ENCODE assay signal across 18 cellular contexts in the genomic region with DNA sequence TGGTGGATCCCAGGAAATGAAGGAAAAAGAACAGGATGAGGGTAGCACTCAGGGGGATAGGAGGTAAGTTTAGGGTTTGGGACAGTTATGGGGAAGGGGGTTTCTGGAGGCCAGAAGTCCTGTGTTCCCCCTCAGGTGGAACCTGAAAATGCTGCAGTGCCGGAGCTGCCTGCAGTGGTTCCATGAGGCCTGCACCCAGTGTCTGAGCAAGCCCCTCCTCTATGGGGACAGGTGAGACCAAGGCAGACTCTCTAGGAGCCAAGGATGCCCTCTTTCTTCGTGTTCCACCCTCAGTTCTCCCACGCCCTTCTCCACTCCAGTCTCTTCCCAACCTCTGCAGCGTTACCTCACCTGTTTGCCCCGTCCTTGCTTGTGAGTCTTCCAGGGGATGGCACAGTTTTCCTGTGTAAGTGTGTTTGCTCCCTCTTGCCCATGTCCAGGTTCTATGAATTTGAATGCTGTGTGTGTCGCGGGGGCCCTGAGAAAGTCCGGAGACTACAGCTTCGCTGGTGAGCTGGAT. TPM values are rescaled to one million over a fixed set of nuclear protein-coding genes. Genes with fewer than 3 reads are reported as not detected.
DNase-seq lines count a peak whose midpoint lies in the region; ATAC-seq, FAIRE-seq and TF ChIP-seq lines count a peak whose summit lies in the region.
"Had no signal": no experiment of that assay in that cellular context is flagged by ENCODE, and none has a peak within 500 bp of the region (broad histone marks: within the 10 kb centered on the region; RNA-seq: fewer than 3 reads in every experiment).

No MANE protein-coding gene starts in this region.

- H3K27me3 ChIP-seq in HepG2 (ENCODE audit: control insufficient read depth in 1 of 2, insufficient read depth in 2 of 2, low read length in 2 of 2) (no peaks in the 10 kb centered on the region; a peak in 1 of 5 replicates), right lobe of liver (no peaks in the 10 kb centered on the region), stomach smooth muscle (ENCODE audit: control insufficient read depth in 1 of 2, insufficient read depth in 2 of 2, low read length in 2 of 2) (no peaks in the 10 kb centered on the region), smooth muscle cell (ENCODE audit: low read depth) (no peaks in the 10 kb centered on the region)

- no peaks in the 10 kb centered on the region for H4K20me1 ChIP-seq in HepG2 (ENCODE audit: insufficient read depth, low read length)
- H4K20me1 ChIP-seq in smooth muscle cell (ENCODE audit: low read depth), result peaks cover 14% of the 10 kb centered on the region

- no peaks in the 10 kb centered on the region for H3K9me3 ChIP-seq in HepG2 (ENCODE audit: low read length)
- H3K9me3 ChIP-seq in right lobe of liver, result no peaks in the 10 kb centered on the region
- H3K9me3 ChIP-seq in stomach smooth muscle (ENCODE audit: control insufficient read depth in 2 of 2, low read length in 2 of 2), result no peaks in the 10 kb centered on the region
- no peaks in the 10 kb centered on the region for H3K9me3 ChIP-seq in smooth muscle cell (replicated peaks; ENCODE audit: low read depth)

- H3K4me2 ChIP-seq in HepG2 (ENCODE audit: low read depth, low read length) (no peak overlapping the region), smooth muscle cell (no peak overlapping the region)

- POLR2A ChIA-PET in HepG2 (lab: Yijun Ruan, JAX), result no interaction called here
- POLR2A ChIA-PET in activated CD8-positive, alpha-beta T cell treated with anti-CD3 and anti-CD28 coated beads, Interleukin-2, amount 10 ng/mL, durations not matched to agents 7 days and 5 days (lab: Charles Lee), result interaction anchor here (1.3 to 2.8 kb wide), 2 partner anchors 12 to 166 kb away, joined by 3 to 12 read pairs; a partner anchor contains a TSS

- no peaks in the 10 kb centered on the region for H3K9me3 Mint-ChIP-seq in activated CD8-positive, alpha-beta T cell treated with anti-CD3 and anti-CD28 coated beads, Interleukin-2, amount 10 ng/mL, durations not matched to agents 7 days and 5 days (ENCODE audit: insufficient read depth)
- no peaks in the 10 kb centered on the region for H3K9me3 Mint-ChIP-seq in immature natural killer cell
- H3K9me3 Mint-ChIP-seq: H9 had no signal

- no peak for DNase-seq in HepG2 (ENCODE audit: low spot score)
- no peak for DNase-seq in right lobe of liver
- DNase-seq in activated CD8-positive, alpha-beta T cell treated with anti-CD3 and anti-CD28 coated beads, Interleukin-2, amount 10 ng/mL, durations not matched to agents 7 days and 5 days, result no peak
- no peak for DNase-seq in immature natural killer cell
- DNase-seq in COLO668 (lab: John Stamatoyannopoulos, UW; ENCODE audit: unreplicated experiment), result no peak
- no peak for DNase-seq in smooth muscle cell (lab: John Stamatoyannopoulos, UW; ENCODE audit: unreplicated experiment)
- DNase-seq: activated CD4-positive, CD25-positive, alpha-beta regulatory T cell treated with anti-CD3 and anti-CD28 coated beads, Interleukin-2, amount 50 U/mL, for 72 hours; DMS53; effector CD4-positive, alpha-beta T cell; H9; midbrain; NCI-H1436; NCI-H446 treated with DMSO at 0.1 percent for 48 hours; PC-3; SW 1271 had no signal

- CTCF ChIA-PET in HepG2 (lab: Yijun Ruan, JAX; ENCODE audit: low intra/inter-chr PET ratio, low total read pairs), result no interaction called here
- CTCF ChIA-PET in activated CD8-positive, alpha-beta T cell treated with anti-CD3 and anti-CD28 coated beads, Interleukin-2, amount 10 ng/mL, durations not matched to agents 7 days and 5 days (lab: Charles Lee), result interaction anchor here (0.9 to 1.0 kb wide), 2 partner anchors 17 to 347 kb away, joined by 3 to 4 read pairs; no protein-coding TSS in a partner anchor

- ATAC-seq in HepG2, result no peak
- no peak for ATAC-seq in right lobe of liver
- ATAC-seq in activated CD8-positive, alpha-beta T cell treated with anti-CD3 and anti-CD28 coated beads, Interleukin-2, amount 10 ng/mL, durations not matched to agents 7 days and 5 days, result no peak
- ATAC-seq in HG02571 (IDR thresholded peaks at IDR 0.05; ENCODE audit: unreplicated experiment), result no peak
- ATAC-seq: PC-3 had no signal

- H3K4me1 Mint-ChIP-seq in activated CD8-positive, alpha-beta T cell treated with anti-CD3 and anti-CD28 coated beads, Interleukin-2, amount 10 ng/mL, durations not matched to agents 7 days and 5 days (ENCODE audit: low read depth), result peaks cover 61% of the 10 kb centered on the region
- peaks cover 70 to 79% of the 10 kb centered on the region in 2 donors for H3K4me1 Mint-ChIP-seq in immature natural killer cell

- WGBS in HepG2 (ENCODE audit: low lambda C conversion rate), result 92% methylated on average over 9 of the region's 9 CpGs
- 89% methylated on average over 8 of the region's 9 CpGs for WGBS in right lobe of liver (ENCODE audit: insufficient coverage, low coverage, low lambda C conversion rate, missing lambda C conversion rate)
- 92% methylated on average over 9 of the region's 9 CpGs for WGBS in smooth muscle cell (ENCODE audit: low lambda C conversion rate)

- H3K27ac ChIP-seq in HepG2 (ENCODE audit: extremely low read length, insufficient read depth, low read length), result no peak overlapping the region
- no peak overlapping the region for H3K27ac ChIP-seq in right lobe of liver
- peak overlapping the region; percentile 53 for H3K27ac ChIP-seq in stomach smooth muscle (ENCODE audit: low read length)
- no peak overlapping the region for H3K27ac ChIP-seq in smooth muscle cell (ENCODE audit: low read depth)

- H3K9ac ChIP-seq in HepG2 (ENCODE audit: insufficient read depth, low read depth, low read length) (no peak overlapping the region), stomach smooth muscle (ENCODE audit: low read length in 2 of 2) (no peak overlapping the region), smooth muscle cell (ENCODE audit: low read depth) (no peak overlapping the region)

- no peak for FAIRE-seq in HepG2 (lab: Jason Lieb, UNC)
- FAIRE-seq: bronchial epithelial cell had no signal

- no peak for TF ChIP-seq CTCF in HepG2 (CRISPR knock-in tag; IDR thresholded peaks at IDR 0.05)
- TF ChIP-seq CTCF in right lobe of liver (IDR thresholded peaks at IDR 0.05), result no peak
- TF ChIP-seq CTCF in smooth muscle cell (IDR thresholded peaks at IDR 0.05; ENCODE audit: borderline replicate concordance, insufficient read depth, poor library complexity, severe bottlenecking), result no peak

- TF ChIP-seq EP300 in HepG2 (IDR thresholded peaks at IDR 0.05; ENCODE audit: low read depth in 2 of 2, low read length in 2 of 2) (no peak), HepG2 (CRISPR knock-in tag; IDR thresholded peaks at IDR 0.05; ENCODE audit: borderline replicate concordance) (no peak)

- intact Hi-C loops in HepG2 (cut with micrococcal nuclease; ENCODE audit: unreplicated experiment), result no loop called here
- intact Hi-C loops in right lobe of liver (cut with DNase I), result no loop called here

- H3K4me1 ChIP-seq in HepG2 (ENCODE audit: insufficient read depth, low read length), result peaks cover 54% of the 10 kb centered on the region
- H3K4me1 ChIP-seq in right lobe of liver, result peaks cover 0 to 21% (median 7%) of the 10 kb centered on the region in 4 donors
- peaks cover 59% of the 10 kb centered on the region for H3K4me1 ChIP-seq in stomach smooth muscle (ENCODE audit: control insufficient read depth, insufficient read depth, low read length)
- H3K4me1 ChIP-seq in smooth muscle cell (ENCODE audit: low read depth), result peaks cover 22% of the 10 kb centered on the region

- no TSS peak for BruUV-seq in HepG2 (replicated peaks; lab: Mats Ljungman, UMichigan)

- H3F3A ChIP-seq in smooth muscle cell (ENCODE audit: low read depth), result peaks cover 4% of the 10 kb centered on the region

- H3K79me2 ChIP-seq in HepG2 (ENCODE audit: insufficient read depth, low read length), result peaks cover 26% of the 10 kb centered on the region
- peaks cover 37% of the 10 kb centered on the region for H3K79me2 ChIP-seq in smooth muscle cell (ENCODE audit: low read depth)

- in situ Hi-C loops in HepG2 (cut with HindIII; ENCODE audit: extremely low pct_ligation_motif_present, low pct_unique_long_range_greater_than_20kb), result loop anchor here (10.0 to 25.0 kb wide), 2 partner anchors 126 to 209 kb away; a partner anchor contains a TSS

- H2AFZ ChIP-seq in HepG2 (ENCODE audit: low read length), result no peak overlapping the region
- H2AFZ ChIP-seq in smooth muscle cell (ENCODE audit: low read depth), result no peak overlapping the region

- peaks cover 47% of the 10 kb centered on the region for H3K36me3 Mint-ChIP-seq in activated CD8-positive, alpha-beta T cell treated with anti-CD3 and anti-CD28 coated beads, Interleukin-2, amount 10 ng/mL, durations not matched to agents 7 days and 5 days (ENCODE audit: low read depth)
- H3K36me3 Mint-ChIP-seq in immature natural killer cell, result peaks cover 0 to 27% (median 3%) of the 10 kb centered on the region in 3 donors

- no peak overlapping the region for H3K4me3 Mint-ChIP-seq in activated CD8-positive, alpha-beta T cell treated with anti-CD3 and anti-CD28 coated beads, Interleukin-2, amount 10 ng/mL, durations not matched to agents 7 days and 5 days
- peak overlapping the region in 4 of 5 donors; percentile 25 to 91 (median 46) for H3K4me3 Mint-ChIP-seq in immature natural killer cell

- peak overlapping the region; percentile 23 for H3K27ac Mint-ChIP-seq in activated CD8-positive, alpha-beta T cell treated with anti-CD3 and anti-CD28 coated beads, Interleukin-2, amount 10 ng/mL, durations not matched to agents 7 days and 5 days
- peak overlapping the region; percentile 70 to 91 (median 82) for H3K27ac Mint-ChIP-seq in immature natural killer cell

- H3K4me3 ChIP-seq in HepG2 (replicated peaks in 1 of 3; ENCODE audit: insufficient read depth in 1 of 3, low read depth in 2 of 3, low read length in 3 of 3), result no peak overlapping the region
- no peak overlapping the region for H3K4me3 ChIP-seq in right lobe of liver
- H3K4me3 ChIP-seq in stomach smooth muscle (ENCODE audit: low read length in 2 of 2), result no peak overlapping the region
- H3K4me3 ChIP-seq in smooth muscle cell, result no peak overlapping the region

- TF ChIP-seq POLR2A in HepG2 (IDR thresholded peaks at IDR 0.05; ENCODE audit: insufficient read depth in 1 of 2, low read depth in 2 of 2, low read length in 2 of 2), result no peak
- TF ChIP-seq POLR2A in right lobe of liver (IDR thresholded peaks at IDR 0.05), result no peak

- H3K36me3 ChIP-seq in HepG2 (replicated peaks in 1 of 2; ENCODE audit: control insufficient read depth in 1 of 2, insufficient read depth in 2 of 2, low read length in 2 of 2), result peaks cover 17 to 32% of the 10 kb centered on the region in 2 experiments
- H3K36me3 ChIP-seq in right lobe of liver, result peaks cover 0 to 22% (median 2%) of the 10 kb centered on the region in 4 donors
- H3K36me3 ChIP-seq in stomach smooth muscle (ENCODE audit: control insufficient read depth in 2 of 2, insufficient read depth in 2 of 2, low read length in 2 of 2), result peaks cover 30 to 39% of the 10 kb centered on the region in 2 donors
- no peaks in the 10 kb centered on the region for H3K36me3 ChIP-seq in smooth muscle cell (ENCODE audit: low read depth)

- TF ChIP-seq RAD21 in HepG2 (CRISPR knock-in tag; IDR thresholded peaks at IDR 0.05), result no peak

- no peaks in the 10 kb centered on the region for H3K27me3 Mint-ChIP-seq in activated CD8-positive, alpha-beta T cell treated with anti-CD3 and anti-CD28 coated beads, Interleukin-2, amount 10 ng/mL, durations not matched to agents 7 days and 5 days (ENCODE audit: low read depth)
- H3K27me3 Mint-ChIP-seq in immature natural killer cell (ENCODE audit: low read depth in 3 of 3), result peaks cover 16 to 43% (median 29%) of the 10 kb centered on the region in 3 donors

RNA-seq across cellular contexts. Expression of a gene that starts 2.8 kb away (rescaled TPM):
- 14.3 and 25.4 TPM in 2 replicates for total RNA-seq in HepG2 (2016; rRNA removed; fragmentation: Illumina TruSeq; extraction: Trizol)
- 8.6 and 10.0 TPM in 2 replicates for total RNA-seq in HepG2 (2016; cell fraction: cytosol; rRNA removed; fragmentation: Illumina TruSeq; extraction: Trizol; ENCODE audit: low read depth)
- total RNA-seq in HepG2 (2016; cell fraction: insoluble cytoplasmic fraction; rRNA removed; fragmentation: Illumina TruSeq; extraction: Trizol), result 13.8 and 26.7 TPM in 2 replicates
- 20.1 and 20.5 TPM in 2 replicates for total RNA-seq in HepG2 (2016; cell fraction: membrane; rRNA removed; fragmentation: Illumina TruSeq; extraction: Trizol)
- 25.9 and 27.3 TPM in 2 replicates for total RNA-seq in HepG2 (2016; cell fraction: nucleus; rRNA removed; fragmentation: Illumina TruSeq; extraction: Trizol)
- 61.9 and 77.2 TPM in 2 replicates for polyA plus RNA-seq in HepG2 (2011; rRNA removed)
- polyA plus RNA-seq in HepG2 (2011; cell fraction: cytosol; rRNA removed), result 41.5 and 45.3 TPM in 2 replicates
- polyA plus RNA-seq in HepG2 (2011; cell fraction: nucleus; rRNA removed), result 358 and 376 TPM in 2 replicates
- polyA plus RNA-seq in HepG2 (2012), result 45.7 and 67.9 TPM in 2 replicates
- polyA plus RNA-seq in HepG2 (2016; cell fraction: cytosol; fragmentation: Illumina TruSeq; extraction: Trizol; ENCODE audit: low read depth), result 16.9 and 19.4 TPM in 2 replicates
- 26.3 and 31.9 TPM in 2 replicates for polyA plus RNA-seq in HepG2 (2016; cell fraction: insoluble cytoplasmic fraction; fragmentation: Illumina TruSeq; extraction: Trizol; ENCODE audit: low read depth)
- polyA plus RNA-seq in HepG2 (2016; cell fraction: membrane; fragmentation: Illumina TruSeq; extraction: Trizol; ENCODE audit: low read depth), result 31.4 and 34.9 TPM in 2 replicates
- polyA plus RNA-seq in HepG2 (2016; cell fraction: nucleus; fragmentation: Illumina TruSeq; extraction: Trizol; ENCODE audit: insufficient read depth, low read depth), result 98.6 and 111 TPM in 2 replicates
- 22.2 and 35.1 TPM in 2 replicates for polyA minus RNA-seq in HepG2 (2011; rRNA and poly(A)+ RNA removed; ENCODE audit: low replicate concordance)
- 11.8 and 13.5 TPM in 2 replicates for polyA minus RNA-seq in HepG2 (2011; cell fraction: cytosol; rRNA and poly(A)+ RNA removed)
- 33.0 and 41.3 TPM in 2 replicates for polyA minus RNA-seq in HepG2 (2011; cell fraction: nucleus; rRNA and poly(A)+ RNA removed)
- 10 to 100 TPM; 14.7 to 21.3 (median 18.3) TPM for total RNA-seq in right lobe of liver
- 10 to 100 TPM; 35.9 to 36.5 TPM for total RNA-seq in activated CD8-positive, alpha-beta T cell treated with anti-CD3 and anti-CD28 coated beads, Interleukin-2, amount 10 ng/mL, durations not matched to agents 7 days and 5 days
- 10 to 100 TPM; 22.7 to 36.5 (median 29.8) TPM for polyA plus RNA-seq in immature natural killer cell
- total RNA-seq in smooth muscle cell, result 30.0 and 39.3 TPM in 2 replicates
- polyA plus RNA-seq in smooth muscle cell, result 36.9 and 52.2 TPM in 2 replicates

RNA-seq across cellular contexts. Expression of a gene that starts 4.2 kb away (rescaled TPM):
- total RNA-seq in HepG2 (2016; rRNA removed; fragmentation: Illumina TruSeq; extraction: Trizol), result 106 and 180 TPM in 2 replicates
- 87.7 and 122 TPM in 2 replicates for total RNA-seq in HepG2 (2016; cell fraction: cytosol; rRNA removed; fragmentation: Illumina TruSeq; extraction: Trizol; ENCODE audit: low read depth)
- total RNA-seq in HepG2 (2016; cell fraction: insoluble cytoplasmic fraction; rRNA removed; fragmentation: Illumina TruSeq; extraction: Trizol), result 99.2 and 177 TPM in 2 replicates
- total RNA-seq in HepG2 (2016; cell fraction: membrane; rRNA removed; fragmentation: Illumina TruSeq; extraction: Trizol), result 103 and 132 TPM in 2 replicates
- 108 and 119 TPM in 2 replicates for total RNA-seq in HepG2 (2016; cell fraction: nucleus; rRNA removed; fragmentation: Illumina TruSeq; extraction: Trizol)
- 169 and 170 TPM in 2 replicates for polyA plus RNA-seq in HepG2 (2011; rRNA removed)
- polyA plus RNA-seq in HepG2 (2011; cell fraction: cytosol; rRNA removed), result 216 and 233 TPM in 2 replicates
- polyA plus RNA-seq in HepG2 (2011; cell fraction: nucleus; rRNA removed), result 172 and 210 TPM in 2 replicates
- 255 and 283 TPM in 2 replicates for polyA plus RNA-seq in HepG2 (2012)
- polyA plus RNA-seq in HepG2 (2016; cell fraction: cytosol; fragmentation: Illumina TruSeq; extraction: Trizol; ENCODE audit: low read depth), result 146 and 200 TPM in 2 replicates
- polyA plus RNA-seq in HepG2 (2016; cell fraction: insoluble cytoplasmic fraction; fragmentation: Illumina TruSeq; extraction: Trizol; ENCODE audit: low read depth), result 151 and 161 TPM in 2 replicates
- polyA plus RNA-seq in HepG2 (2016; cell fraction: membrane; fragmentation: Illumina TruSeq; extraction: Trizol; ENCODE audit: low read depth), result 164 and 192 TPM in 2 replicates
- 257 and 280 TPM in 2 replicates for polyA plus RNA-seq in HepG2 (2016; cell fraction: nucleus; fragmentation: Illumina TruSeq; extraction: Trizol; ENCODE audit: insufficient read depth, low read depth)
- 123 and 177 TPM in 2 replicates for polyA minus RNA-seq in HepG2 (2011; rRNA and poly(A)+ RNA removed; ENCODE audit: low replicate concordance)
- 58.9 and 70.6 TPM in 2 replicates for polyA minus RNA-seq in HepG2 (2011; cell fraction: cytosol; rRNA and poly(A)+ RNA removed)
- 46.0 and 46.9 TPM in 2 replicates for polyA minus RNA-seq in HepG2 (2011; cell fraction: nucleus; rRNA and poly(A)+ RNA removed)
- 100 to 1,000 TPM in 3 of 6 experiments, 10 to 100 TPM in 3; 81.4 to 114 (median 97.4) TPM for total RNA-seq in right lobe of liver
- 100 to 1,000 TPM; 179 to 187 TPM for total RNA-seq in activated CD8-positive, alpha-beta T cell treated with anti-CD3 and anti-CD28 coated beads, Interleukin-2, amount 10 ng/mL, durations not matched to agents 7 days and 5 days
- polyA plus RNA-seq in immature natural killer cell, result 100 to 1,000 TPM; 367 to 404 (median 404) TPM
- 126 and 173 TPM in 2 replicates for total RNA-seq in smooth muscle cell
- 289 and 298 TPM in 2 replicates for polyA plus RNA-seq in smooth muscle cell

RNA-seq across cellular contexts. Expression of a gene that starts 6.2 kb away (rescaled TPM):
- total RNA-seq in HepG2 (2016; rRNA removed; fragmentation: Illumina TruSeq; extraction: Trizol), result 0.41 and 0.75 TPM in 2 replicates
- total RNA-seq in HepG2 (2016; cell fraction: cytosol; rRNA removed; fragmentation: Illumina TruSeq; extraction: Trizol; ENCODE audit: low read depth), result 0.09 and 0.10 TPM in 2 replicates
- total RNA-seq in HepG2 (2016; cell fraction: insoluble cytoplasmic fraction; rRNA removed; fragmentation: Illumina TruSeq; extraction: Trizol), result 0.42 and 0.78 TPM in 2 replicates
- 0.14 and 0.15 TPM in 2 replicates for total RNA-seq in HepG2 (2016; cell fraction: membrane; rRNA removed; fragmentation: Illumina TruSeq; extraction: Trizol)
- 1.1 and 1.4 TPM in 2 replicates for total RNA-seq in HepG2 (2016; cell fraction: nucleus; rRNA removed; fragmentation: Illumina TruSeq; extraction: Trizol)
- 1.1 and 1.9 TPM in 2 replicates for polyA plus RNA-seq in HepG2 (2011; rRNA removed)
- 0.32 and 0.33 TPM in 2 replicates for polyA plus RNA-seq in HepG2 (2011; cell fraction: cytosol; rRNA removed)
- 12.4 and 12.6 TPM in 2 replicates for polyA plus RNA-seq in HepG2 (2011; cell fraction: nucleus; rRNA removed)
- 2.7 and 3.4 TPM in 2 replicates for polyA plus RNA-seq in HepG2 (2012)
- 0.07 TPM in 2 replicates for polyA plus RNA-seq in HepG2 (2016; cell fraction: cytosol; fragmentation: Illumina TruSeq; extraction: Trizol; ENCODE audit: low read depth)
- polyA plus RNA-seq in HepG2 (2016; cell fraction: insoluble cytoplasmic fraction; fragmentation: Illumina TruSeq; extraction: Trizol; ENCODE audit: low read depth), result 0.70 and 1.0 TPM in 2 replicates
- 0.16 and 0.18 TPM in 2 replicates for polyA plus RNA-seq in HepG2 (2016; cell fraction: membrane; fragmentation: Illumina TruSeq; extraction: Trizol; ENCODE audit: low read depth)
- polyA plus RNA-seq in HepG2 (2016; cell fraction: nucleus; fragmentation: Illumina TruSeq; extraction: Trizol; ENCODE audit: insufficient read depth, low read depth), result 6.2 and 14.4 TPM in 2 replicates
- 0.98 and 2.6 TPM in 2 replicates for polyA minus RNA-seq in HepG2 (2011; rRNA and poly(A)+ RNA removed; ENCODE audit: low replicate concordance)
- polyA minus RNA-seq in HepG2 (2011; cell fraction: cytosol; rRNA and poly(A)+ RNA removed), result 0.26 and 0.49 TPM in 2 replicates
- polyA minus RNA-seq in HepG2 (2011; cell fraction: nucleus; rRNA and poly(A)+ RNA removed), result 2.2 and 4.4 TPM in 2 replicates
- 1 to 10 TPM; 1.8 to 4.1 (median 2.8) TPM for total RNA-seq in right lobe of liver
- 10 to 100 TPM; 42.0 to 48.2 TPM for total RNA-seq in activated CD8-positive, alpha-beta T cell treated with anti-CD3 and anti-CD28 coated beads, Interleukin-2, amount 10 ng/mL, durations not matched to agents 7 days and 5 days
- polyA plus RNA-seq in immature natural killer cell, result under 1 TPM; 0.02 to 0.32 (median 0.20) TPM
- 8.6 and 10.4 TPM in 2 replicates for total RNA-seq in smooth muscle cell
- polyA plus RNA-seq in smooth muscle cell, result 1.9 and 7.9 TPM in 2 replicates

RNA-seq across cellular contexts. Expression of a gene that starts 22.0 kb away (rescaled TPM):
- 45.5 and 47.6 TPM in 2 replicates for total RNA-seq in HepG2 (2016; rRNA removed; fragmentation: Illumina TruSeq; extraction: Trizol)
- 7.7 and 8.2 TPM in 2 replicates for total RNA-seq in HepG2 (2016; cell fraction: cytosol; rRNA removed; fragmentation: Illumina TruSeq; extraction: Trizol; ENCODE audit: low read depth)
- 43.2 and 48.8 TPM in 2 replicates for total RNA-seq in HepG2 (2016; cell fraction: insoluble cytoplasmic fraction; rRNA removed; fragmentation: Illumina TruSeq; extraction: Trizol)
- total RNA-seq in HepG2 (2016; cell fraction: membrane; rRNA removed; fragmentation: Illumina TruSeq; extraction: Trizol), result 18.6 and 22.9 TPM in 2 replicates
- total RNA-seq in HepG2 (2016; cell fraction: nucleus; rRNA removed; fragmentation: Illumina TruSeq; extraction: Trizol), result 40.9 and 44.4 TPM in 2 replicates
- 20.4 and 25.0 TPM in 2 replicates for polyA plus RNA-seq in HepG2 (2011; rRNA removed)
- polyA plus RNA-seq in HepG2 (2011; cell fraction: cytosol; rRNA removed), result 12.6 and 23.6 TPM in 2 replicates
- polyA plus RNA-seq in HepG2 (2011; cell fraction: nucleus; rRNA removed), result 42.5 and 71.9 TPM in 2 replicates
- 13.7 and 21.2 TPM in 2 replicates for polyA plus RNA-seq in HepG2 (2012)
- 3.3 and 3.9 TPM in 2 replicates for polyA plus RNA-seq in HepG2 (2016; cell fraction: cytosol; fragmentation: Illumina TruSeq; extraction: Trizol; ENCODE audit: low read depth)
- 50.9 and 58.4 TPM in 2 replicates for polyA plus RNA-seq in HepG2 (2016; cell fraction: insoluble cytoplasmic fraction; fragmentation: Illumina TruSeq; extraction: Trizol; ENCODE audit: low read depth)
- polyA plus RNA-seq in HepG2 (2016; cell fraction: membrane; fragmentation: Illumina TruSeq; extraction: Trizol; ENCODE audit: low read depth), result 6.2 and 7.1 TPM in 2 replicates
- polyA plus RNA-seq in HepG2 (2016; cell fraction: nucleus; fragmentation: Illumina TruSeq; extraction: Trizol; ENCODE audit: insufficient read depth, low read depth), result 83.2 and 93.0 TPM in 2 replicates
- polyA minus RNA-seq in HepG2 (2011; rRNA and poly(A)+ RNA removed; ENCODE audit: low replicate concordance), result 36.0 and 106 TPM in 2 replicates
- 8.9 and 14.8 TPM in 2 replicates for polyA minus RNA-seq in HepG2 (2011; cell fraction: cytosol; rRNA and poly(A)+ RNA removed)
- polyA minus RNA-seq in HepG2 (2011; cell fraction: nucleus; rRNA and poly(A)+ RNA removed), result 35.4 and 47.3 TPM in 2 replicates
- 1 to 10 TPM in 3 of 6 experiments, under 1 TPM in 2, not detected in 1; 0.29 to 4.4 (median 1.3) TPM for total RNA-seq in right lobe of liver
- 100 to 1,000 TPM; 175 to 180 TPM for total RNA-seq in activated CD8-positive, alpha-beta T cell treated with anti-CD3 and anti-CD28 coated beads, Interleukin-2, amount 10 ng/mL, durations not matched to agents 7 days and 5 days
- polyA plus RNA-seq in immature natural killer cell, result 1 to 10 TPM in 2 of 3 donors, not detected in 1; 2.2 to 3.7 TPM
- total RNA-seq in smooth muscle cell, result 12.0 and 21.5 TPM in 2 replicates
- polyA plus RNA-seq in smooth muscle cell, result 2.9 and 8.8 TPM in 2 replicates

RNA-seq across cellular contexts. Expression of a gene that starts 40.7 kb away (rescaled TPM):
- 9.2 and 11.5 TPM in 2 replicates for total RNA-seq in HepG2 (2016; rRNA removed; fragmentation: Illumina TruSeq; extraction: Trizol)
- 1.1 and 1.9 TPM in 2 replicates for total RNA-seq in HepG2 (2016; cell fraction: cytosol; rRNA removed; fragmentation: Illumina TruSeq; extraction: Trizol; ENCODE audit: low read depth)
- 10.0 and 10.1 TPM in 2 replicates for total RNA-seq in HepG2 (2016; cell fraction: insoluble cytoplasmic fraction; rRNA removed; fragmentation: Illumina TruSeq; extraction: Trizol)
- total RNA-seq in HepG2 (2016; cell fraction: membrane; rRNA removed; fragmentation: Illumina TruSeq; extraction: Trizol), result 4.7 and 6.0 TPM in 2 replicates
- total RNA-seq in HepG2 (2016; cell fraction: nucleus; rRNA removed; fragmentation: Illumina TruSeq; extraction: Trizol), result 6.5 and 6.7 TPM in 2 replicates
- polyA plus RNA-seq in HepG2 (2011; rRNA removed), result 5.3 and 7.1 TPM in 2 replicates
- 3.8 and 5.0 TPM in 2 replicates for polyA plus RNA-seq in HepG2 (2011; cell fraction: cytosol; rRNA removed)
- polyA plus RNA-seq in HepG2 (2011; cell fraction: nucleus; rRNA removed), result 3.6 and 4.8 TPM in 2 replicates
- 7.1 and 7.6 TPM in 2 replicates for polyA plus RNA-seq in HepG2 (2012)
- polyA plus RNA-seq in HepG2 (2016; cell fraction: cytosol; fragmentation: Illumina TruSeq; extraction: Trizol; ENCODE audit: low read depth), result 0.71 and 0.88 TPM in 2 replicates
- polyA plus RNA-seq in HepG2 (2016; cell fraction: insoluble cytoplasmic fraction; fragmentation: Illumina TruSeq; extraction: Trizol; ENCODE audit: low read depth), result 9.1 and 13.0 TPM in 2 replicates
- polyA plus RNA-seq in HepG2 (2016; cell fraction: membrane; fragmentation: Illumina TruSeq; extraction: Trizol; ENCODE audit: low read depth), result 2.4 and 2.5 TPM in 2 replicates
- polyA plus RNA-seq in HepG2 (2016; cell fraction: nucleus; fragmentation: Illumina TruSeq; extraction: Trizol; ENCODE audit: insufficient read depth, low read depth), result 7.9 and 11.1 TPM in 2 replicates
- polyA minus RNA-seq in HepG2 (2011; rRNA and poly(A)+ RNA removed; ENCODE audit: low replicate concordance), result 12.4 and 17.3 TPM in 2 replicates
- polyA minus RNA-seq in HepG2 (2011; cell fraction: cytosol; rRNA and poly(A)+ RNA removed), result 5.9 and 8.3 TPM in 2 replicates
- 4.5 and 5.7 TPM in 2 replicates for polyA minus RNA-seq in HepG2 (2011; cell fraction: nucleus; rRNA and poly(A)+ RNA removed)
- total RNA-seq in right lobe of liver, result 1 to 10 TPM; 2.5 to 3.8 (median 2.9) TPM
- total RNA-seq in activated CD8-positive, alpha-beta T cell treated with anti-CD3 and anti-CD28 coated beads, Interleukin-2, amount 10 ng/mL, durations not matched to agents 7 days and 5 days, result 1 to 10 TPM; 7.3 to 9.0 TPM
- 1 to 10 TPM; 1.2 to 7.0 (median 3.0) TPM for polyA plus RNA-seq in immature natural killer cell
- 7.5 and 11.6 TPM in 2 replicates for total RNA-seq in smooth muscle cell
- 6.2 and 10.9 TPM in 2 replicates for polyA plus RNA-seq in smooth muscle cell
